In the genomic region with DNA sequence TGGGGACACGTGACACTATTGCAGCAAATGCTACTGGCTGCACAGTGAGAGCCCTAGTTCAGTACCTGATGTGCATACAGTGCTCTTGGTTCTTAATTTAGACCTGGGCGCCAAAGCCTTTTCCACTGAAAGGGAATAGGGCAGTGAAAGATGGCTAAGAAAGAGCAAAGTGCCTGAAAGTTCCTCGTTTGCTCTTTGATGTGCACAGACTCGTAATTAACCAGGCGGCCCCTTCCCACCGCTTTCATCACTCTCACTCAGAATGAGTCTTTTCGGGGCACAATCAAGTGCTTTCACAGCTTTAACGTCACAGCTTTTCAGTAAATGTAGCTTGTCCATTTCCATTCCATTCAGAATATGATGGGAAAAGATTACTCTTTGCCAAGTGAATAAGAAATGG, we compare ENCODE assay signal across 6 cellular contexts.
"Had no signal": no experiment of that assay in that cellular context is flagged by ENCODE, and none has a peak within 500 bp of the region (broad histone marks: within the 10 kb centered on the region; RNA-seq: fewer than 3 reads in every experiment).

No MANE protein-coding gene starts in this region.

- H3K4me3 ChIP-seq: GM23248 had no signal

- H2AFZ ChIP-seq: GM23248 had no signal

- H3K9ac ChIP-seq: GM23248 had no signal

- DNase-seq: GM23248, H9, HCEC 1CT had no signal

- H3K27ac Mint-ChIP-seq: H9 had no signal

- H3K4me3 Mint-ChIP-seq: H9 had no signal

- H3K9me3 Mint-ChIP-seq: H9 had no signal

- H3K27ac ChIP-seq: GM23248 had no signal

- FAIRE-seq: H1, H54, HTR-8/SVneo had no signal
